ENCODE assay signal across 16 cellular contexts in the genomic region with DNA sequence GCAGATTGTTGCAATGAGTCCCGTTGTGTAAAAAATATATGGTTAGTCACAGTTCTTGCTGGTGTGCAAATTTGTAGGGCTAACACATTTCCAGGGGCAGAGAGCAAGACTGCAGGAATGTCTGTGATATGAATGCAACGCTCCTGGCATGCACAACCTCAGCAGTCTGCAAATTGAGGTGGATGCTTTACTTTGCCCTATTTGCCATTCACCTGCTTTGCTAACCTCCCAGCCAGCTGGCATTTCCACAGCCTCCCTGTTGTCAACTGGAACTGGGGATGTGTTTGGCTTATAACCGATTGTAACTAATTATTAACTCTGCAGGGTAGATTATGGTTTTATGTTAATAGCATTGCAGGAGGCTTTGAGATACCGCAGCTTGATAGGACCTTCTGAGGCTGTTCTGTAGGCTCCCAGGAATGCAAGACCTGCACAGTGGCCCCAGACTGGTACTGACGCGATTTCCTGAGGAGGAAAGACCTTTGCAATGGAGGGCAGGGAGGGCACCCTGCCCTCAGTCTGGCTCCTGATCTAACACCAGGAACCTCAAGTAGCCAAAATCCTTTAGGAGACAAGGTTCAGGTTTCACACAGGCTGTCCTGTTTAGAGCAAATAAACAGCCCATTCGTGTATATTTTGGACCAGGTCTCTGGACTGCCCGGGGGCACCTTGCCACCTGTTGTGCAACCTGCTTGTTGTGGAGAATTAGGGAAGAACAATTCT. TPM values are rescaled to one million over a fixed set of nuclear protein-coding genes. Genes with fewer than 3 reads are reported as not detected.
DNase-seq lines count a peak whose midpoint lies in the region; ATAC-seq and TF ChIP-seq lines count a peak whose summit lies in the region.
"Had no signal": no experiment of that assay in that cellular context is flagged by ENCODE, and none has a peak within 500 bp of the region (broad histone marks: within the 10 kb centered on the region; RNA-seq: fewer than 3 reads in every experiment).

No MANE protein-coding gene starts in this region.

- POLR2A ChIA-PET in CD4-positive, alpha-beta T cell (lab: Charles Lee), result no interaction called here

- intact Hi-C loops in transverse colon (cut with DNase I; ENCODE audit: low total_unique reads), result no loop called here
- intact Hi-C loops in CD4-positive, alpha-beta T cell (cut with DNase I, micrococcal nuclease), result no loop called here

- TF ChIP-seq POLR2A in transverse colon (IDR thresholded peaks at IDR 0.05), result peak; percentile 29

- CTCF ChIA-PET in CD4-positive, alpha-beta T cell (lab: Charles Lee), result no interaction called here

- DNase-seq in HS-5 (ENCODE audit: low read depth) (peak; percentile 72), kidney epithelial cell (ENCODE audit: low read depth) (peak; percentile 80), transverse colon (peak; percentile 63), CD1c-positive myeloid dendritic cell (ENCODE audit: extremely low spot score) (no peak)
- DNase-seq in CD4-positive, alpha-beta T cell, result no peak
- DNase-seq: COR-L47; cortex of kidney; NCI-H146; NCI-H524 treated with DMSO at 0.1 percent for 48 hours; stimulated activated CD4-positive, alpha-beta T cell treated with anti-CD3 and anti-CD28 coated beads, Interleukin-4, amount 100 ng/mL, for 24 hours; stimulated activated naive CD8-positive, alpha-beta T cell treated with anti-CD3 and anti-CD28 coated beads, Interleukin-15, Interleukin-2, amounts not matched to agents 100 U/mL and 50 U/mL, for 24 hours; WERI-Rb-1 had no signal

- H3K27ac ChIP-seq in VCaP (peak overlapping the region; percentile 46), transverse colon (peak overlapping the region; percentile 33 to 72 (median 60))
- H3K27ac ChIP-seq in CD4-positive, alpha-beta T cell (ENCODE audit: low read depth, low read length), result no peak overlapping the region
- H3K27ac ChIP-seq: WERI-Rb-1 had no signal

- no peak overlapping the region for H3K4me3 Mint-ChIP-seq in CD4-positive, alpha-beta T cell
- H3K4me3 Mint-ChIP-seq: activated naive CD8-positive, alpha-beta T cell had no signal

- no peaks in the 10 kb centered on the region for H3K36me3 Mint-ChIP-seq in CD4-positive, alpha-beta T cell (ENCODE audit: low read depth)
- H3K36me3 Mint-ChIP-seq: activated naive CD8-positive, alpha-beta T cell had no signal

- peaks cover 4 to 50% (median 34%) of the 10 kb centered on the region in 4 donors for H3K4me1 ChIP-seq in transverse colon

- H3K27me3 ChIP-seq in kidney epithelial cell (ENCODE audit: control insufficient read depth, insufficient read depth, low read length) (no peaks in the 10 kb centered on the region), transverse colon (no peaks in the 10 kb centered on the region)
- H3K27me3 ChIP-seq in CD4-positive, alpha-beta T cell (ENCODE audit: control insufficient read depth, insufficient read depth, low read length), result no peaks in the 10 kb centered on the region

- no peak overlapping the region for H3K4me3 ChIP-seq in kidney epithelial cell (ENCODE audit: low read depth, low read length)
- no peak overlapping the region for H3K4me3 ChIP-seq in transverse colon

- TF ChIP-seq CTCF in VCaP (conservative IDR thresholded peaks at IDR 0.05) (no peak), kidney epithelial cell (IDR thresholded peaks at IDR 0.05; ENCODE audit: insufficient read depth, low read length, poor library complexity, severe bottlenecking) (no peak), transverse colon (IDR thresholded peaks at IDR 0.05) (peak in 1 of 5 experiments; percentile 15)
- no peak for TF ChIP-seq CTCF in CD4-positive, alpha-beta T cell (IDR thresholded peaks at IDR 0.05)

- H3K36me3 ChIP-seq in kidney epithelial cell (ENCODE audit: control insufficient read depth, insufficient read depth, low read length), result no peaks in the 10 kb centered on the region
- H3K36me3 ChIP-seq in transverse colon, result no peaks in the 10 kb centered on the region
- H3K36me3 ChIP-seq: WERI-Rb-1 had no signal

- no peaks in the 10 kb centered on the region for H3K9me3 ChIP-seq in transverse colon
- no peaks in the 10 kb centered on the region for H3K9me3 ChIP-seq in CD4-positive, alpha-beta T cell (ENCODE audit: control insufficient read depth, low read length)

- H3K9me3 Mint-ChIP-seq in CD4-positive, alpha-beta T cell, result no peaks in the 10 kb centered on the region

- no peaks in the 10 kb centered on the region for H3K4me1 Mint-ChIP-seq in CD4-positive, alpha-beta T cell (ENCODE audit: low read depth)

- 38 to 54% methylated on average over 6 to 8 of the region's 8 CpGs for WGBS in transverse colon (ENCODE audit: low coverage in 1 of 2), 2 donors

- H3K27ac Mint-ChIP-seq in CD4-positive, alpha-beta T cell, result no peak overlapping the region
- H3K27ac Mint-ChIP-seq: activated naive CD8-positive, alpha-beta T cell had no signal

- no peak for TF ChIP-seq EP300 in transverse colon (IDR thresholded peaks at IDR 0.05; ENCODE audit: low read depth)

- H3K27me3 Mint-ChIP-seq in CD4-positive, alpha-beta T cell, result peaks cover 8% of the 10 kb centered on the region

- in situ Hi-C loops in transverse colon (cut with MboI; ENCODE audit: low pct_ligation_motif_present in 1 of 4, low pct_unique_long_range_greater_than_20kb in 1 of 4, low sequenced_read_pairs in 3 of 4), result no loop called here

- ATAC-seq in GM19463 (IDR thresholded peaks at IDR 0.05; ENCODE audit: unreplicated experiment), result no peak
- no peak for ATAC-seq in CD4-positive, alpha-beta T cell (ENCODE audit: poor library complexity)
- ATAC-seq: stimulated activated naive CD8-positive, alpha-beta T cell treated with anti-CD3 and anti-CD28 coated beads, Interleukin-15, Interleukin-2, amounts not matched to agents 100 U/mL and 50 U/mL, for 24 hours had no signal

RNA-seq across cellular contexts. Expression of gene EDN1, which starts 53.4 kb away (rescaled TPM):
- total RNA-seq in kidney epithelial cell, result 53.3 and 59.8 TPM in 2 replicates
- total RNA-seq in transverse colon, result 10 to 100 TPM in 2 of 4 donors, 1 to 10 TPM in 2; 3.6 to 23.2 (median 14.2) TPM
- 1 to 10 TPM in 1 of 2 experiments, under 1 TPM in 1; 0.80 to 1.1 TPM for total RNA-seq in CD4-positive, alpha-beta T cell
- total RNA-seq: SK-MEL-5 had no signal

Comparison
In these comparisons a context has a peak if more than half of its experiments do, and no peak if none do; other contexts are left out.
1. DNase-seq: peak in HS-5 (single experiment), kidney epithelial cell (single experiment) and transverse colon (single experiment); none in CD1c-positive myeloid dendritic cell (single experiment) and CD4-positive, alpha-beta T cell (0 of 10).